22 cellular contexts compared by ENCODE assay signal in genomic region chr3:59436164-59436958, GRCh38.
DNase-seq lines count a peak whose midpoint lies in the region; ATAC-seq and TF ChIP-seq lines count a peak whose summit lies in the region.
"Had no signal": no experiment of that assay in that cellular context is flagged by ENCODE, and none has a peak within 500 bp of the region (broad histone marks: within the 10 kb centered on the region; RNA-seq: fewer than 3 reads in every experiment).

No MANE protein-coding gene starts in this region.

- no peak overlapping the region for H3K4me3 ChIP-seq in mucosa of descending colon
- H3K4me3 ChIP-seq: A549, heart right ventricle, MG63, neural progenitor cell had no signal

- ATAC-seq in mucosa of descending colon: peak; percentile 79
- ATAC-seq in HG02938 (IDR thresholded peaks at IDR 0.05; ENCODE audit: unreplicated experiment): no peak
- no peak for ATAC-seq in HG02884 (IDR thresholded peaks at IDR 0.05; ENCODE audit: unreplicated experiment)
- ATAC-seq: A549; activated CD8-positive, alpha-beta memory T cell treated with anti-CD3 and anti-CD28 coated beads, Interleukin-2, amount 10 ng/mL, durations not matched to agents 7 days and 5 days; heart right ventricle; stimulated activated memory B cell treated with anti-CD40 and anti-IgM and Interleukin-4, amounts not matched to agents 10 μg/mL and 1 μg/mL and 100 μg/mL, for 72 hours; T-helper 17 cell; WTC11 had no signal

- no peaks in the 10 kb centered on the region for H3K9me3 ChIP-seq in mucosa of descending colon
- H3K9me3 ChIP-seq: A549, MG63 had no signal

- no TSS peak for BruUV-seq in Calu3 (replicated peaks; lab: Mats Ljungman, UMichigan)

- H3K9me3 Mint-ChIP-seq in Calu3 (ENCODE audit: low read depth, unreplicated experiment): no peaks in the 10 kb centered on the region
- H3K9me3 Mint-ChIP-seq: endodermal cell, neural progenitor cell had no signal

- H3K27ac Mint-ChIP-seq in Calu3 (ENCODE audit: unreplicated experiment): no peak overlapping the region
- H3K27ac Mint-ChIP-seq: activated CD8-positive, alpha-beta memory T cell treated with anti-CD3 and anti-CD28 coated beads, Interleukin-2, amount 10 ng/mL, durations not matched to agents 7 days and 5 days; endodermal cell; neural progenitor cell; stimulated activated memory B cell treated with anti-CD40 and anti-IgM and Interleukin-4, amounts not matched to agents 10 μg/mL and 1 μg/mL and 100 μg/mL, for 72 hours; T-helper 17 cell; WTC11 had no signal

- no peaks in the 10 kb centered on the region for H3K4me1 Mint-ChIP-seq in Calu3 (ENCODE audit: low read depth, unreplicated experiment)
- H3K4me1 Mint-ChIP-seq: activated CD8-positive, alpha-beta memory T cell treated with anti-CD3 and anti-CD28 coated beads, Interleukin-2, amount 10 ng/mL, durations not matched to agents 7 days and 5 days; neural progenitor cell; stimulated activated memory B cell treated with anti-CD40 and anti-IgM and Interleukin-4, amounts not matched to agents 10 μg/mL and 1 μg/mL and 100 μg/mL, for 72 hours; WTC11 had no signal

- no peaks in the 10 kb centered on the region for H3K4me1 ChIP-seq in mucosa of descending colon (ENCODE audit: low read depth)
- H3K4me1 ChIP-seq: A549 had no signal

- H3K36me3 Mint-ChIP-seq in Calu3 (ENCODE audit: insufficient read depth, unreplicated experiment): no peaks in the 10 kb centered on the region
- H3K36me3 Mint-ChIP-seq: neural progenitor cell, WTC11 had no signal

- CTCF ChIA-PET in Calu3 (lab: Charles Lee): no interaction called here

- H3K27me3 Mint-ChIP-seq in Calu3 (ENCODE audit: unreplicated experiment): peaks cover 12% of the 10 kb centered on the region
- H3K27me3 Mint-ChIP-seq: stimulated activated memory B cell treated with anti-CD40 and anti-IgM and Interleukin-4, amounts not matched to agents 10 μg/mL and 1 μg/mL and 100 μg/mL, for 72 hours; T-helper 17 cell had no signal

- intact Hi-C loops in mucosa of descending colon (cut with DNase I, micrococcal nuclease) (no loop called here), Calu3 (cut with micrococcal nuclease; ENCODE audit: unreplicated experiment) (no loop called here)

- TF ChIP-seq CTCF in mucosa of descending colon (IDR thresholded peaks at IDR 0.05): no peak
- TF ChIP-seq CTCF in Calu3 (IDR thresholded peaks at IDR 0.05; ENCODE audit: unreplicated experiment): no peak

- no peaks in the 10 kb centered on the region for H3K36me3 ChIP-seq in mucosa of descending colon (ENCODE audit: low read depth)
- H3K36me3 ChIP-seq: heart right ventricle, MG63, neural progenitor cell had no signal

- no peak overlapping the region for H3K4me3 Mint-ChIP-seq in Calu3 (ENCODE audit: low read depth, unreplicated experiment)
- H3K4me3 Mint-ChIP-seq: activated CD8-positive, alpha-beta memory T cell treated with anti-CD3 and anti-CD28 coated beads, Interleukin-2, amount 10 ng/mL, durations not matched to agents 7 days and 5 days; endodermal cell; neural progenitor cell; stimulated activated memory B cell treated with anti-CD40 and anti-IgM and Interleukin-4, amounts not matched to agents 10 μg/mL and 1 μg/mL and 100 μg/mL, for 72 hours; T-helper 17 cell; WTC11 had no signal

- DNase-seq in NCI-H2196 (lab: John Stamatoyannopoulos, UW; ENCODE audit: unreplicated experiment) (peak; percentile 30), NCI-H2196 treated with DMSO at 0.1 percent for 48 hours (lab: John Stamatoyannopoulos, UW; ENCODE audit: unreplicated experiment) (no peak), DMS53 treated with DMSO at 0.1 percent for 48 hours (lab: John Stamatoyannopoulos, UW; ENCODE audit: unreplicated experiment) (peak; percentile 2), RPMI7951 (ENCODE audit: low read depth) (peak; percentile 41), mucosa of descending colon (peak in 1 of 3 donors; percentile 45), Calu3 (no peak)
- DNase-seq: activated CD8-positive, alpha-beta memory T cell treated with anti-CD3 and anti-CD28 coated beads, Interleukin-2, amount 10 ng/mL, durations not matched to agents 7 days and 5 days; aorta; endodermal cell; heart right ventricle; mesenchymal stem cell; MG63; NCI-H2171 treated with DMSO at 0.1 percent for 48 hours; Right ventricle myocardium superior; stimulated activated CD4-positive, alpha-beta T cell treated with anti-CD3 and anti-CD28 coated beads, Interleukin-12 subunit alpha, Interleukin-12 subunit beta, amount 100 ng/mL, for 4 hours; T-helper 17 cell had no signal

Comparison
In these comparisons a context has a peak if more than half of its experiments do, and no peak if none do; other contexts are left out.
1. DNase-seq: peak in NCI-H2196 (single experiment), DMS53 treated with DMSO at 0.1 percent for 48 hours (single experiment) and RPMI7951 (single experiment); none in NCI-H2196 treated with DMSO at 0.1 percent for 48 hours (single experiment) and Calu3 (single experiment).